ENCODE assay signal across 16 cellular contexts in genomic region chr1:94670273-94670672, GRCh38.
DNase-seq lines count a peak whose midpoint lies in the region; ATAC-seq and TF ChIP-seq lines count a peak whose summit lies in the region.
"Had no signal": no experiment of that assay in that cellular context is flagged by ENCODE, and none has a peak within 500 bp of the region (broad histone marks: within the 10 kb centered on the region; RNA-seq: fewer than 3 reads in every experiment).

No MANE protein-coding gene starts in this region.

- H3K4me2 ChIP-seq in GM23248 (ENCODE audit: unreplicated experiment) (no peak overlapping the region), H9 (ENCODE audit: insufficient read depth, insufficient read length, low read length) (no peak overlapping the region)

- H2BK5ac ChIP-seq in H9 (ENCODE audit: insufficient read length, low read length) = no peak overlapping the region

- H3K4me1 Mint-ChIP-seq in H9 = peaks cover 41 to 50% of the 10 kb centered on the region in 2 experiments
- H3K4me1 Mint-ChIP-seq: CD4-positive, alpha-beta memory T cell had no signal

- peaks cover under 1 to 3% of the 10 kb centered on the region in 2 experiments; a peak in 4 of 5 replicates for H3K9me3 Mint-ChIP-seq in H9
- H3K9me3 Mint-ChIP-seq: CD4-positive, alpha-beta memory T cell had no signal

- no peaks in the 10 kb centered on the region for H3K27me3 ChIP-seq in GM23248 (replicated peaks; ENCODE audit: insufficient read depth)
- H3K27me3 ChIP-seq in adipocyte (replicated peaks; ENCODE audit: control insufficient read depth, insufficient read depth, low read length) = no peaks in the 10 kb centered on the region
- H3K27me3 ChIP-seq in left lung = no peaks in the 10 kb centered on the region
- H3K27me3 ChIP-seq in thyroid gland = no peaks in the 10 kb centered on the region
- H3K27me3 ChIP-seq in H9 (ENCODE audit: insufficient read depth, low read length) = no peaks in the 10 kb centered on the region
- H3K27me3 ChIP-seq: BE2C had no signal

- no peak overlapping the region for H3K18ac ChIP-seq in H9 (ENCODE audit: insufficient read length, low read depth, low read length)

- no peaks in the 10 kb centered on the region for H3K79me2 ChIP-seq in GM23248 (ENCODE audit: insufficient read depth)
- no peaks in the 10 kb centered on the region for H3K79me2 ChIP-seq in H9 (ENCODE audit: insufficient read depth, low read length)

- H3K23me2 ChIP-seq in H9 (ENCODE audit: insufficient read length, low read depth, low read length, poor library complexity, severe bottlenecking) = no peaks in the 10 kb centered on the region

- no peak overlapping the region for H3K23ac ChIP-seq in H9 (ENCODE audit: insufficient read length, low read depth, low read length)

- no peak overlapping the region for H2BK20ac ChIP-seq in H9 (ENCODE audit: low read depth, low read length, poor library complexity, severe bottlenecking)

- intact Hi-C loops in left lung (cut with DNase I) = no loop called here
- intact Hi-C loops in thyroid gland (cut with DNase I) = no loop called here

- H3K27ac Mint-ChIP-seq in H9 = no peak overlapping the region

- H3F3A ChIP-seq in GM23248 (ENCODE audit: insufficient read depth) = no peaks in the 10 kb centered on the region

- 36 to 38% methylated on average over 2 of the region's 2 CpGs for WGBS in GM23248 (ENCODE audit: low coverage in 1 of 2, low lambda C conversion rate in 2 of 2, missing lambda C conversion rate in 2 of 2), 2 experiments
- WGBS in thyroid gland, 2 donors = 16 to 34% methylated on average over 2 of the region's 2 CpGs
- no CpG with 5 or more reads among the region's 2 CpGs for WGBS in H9 (ENCODE audit: extremely low coverage, insufficient read length, low lambda C conversion rate)

- no peak for TF ChIP-seq CTCF in left lung (IDR thresholded peaks at IDR 0.05)
- TF ChIP-seq CTCF in thyroid gland (IDR thresholded peaks at IDR 0.05) = no peak
- TF ChIP-seq CTCF in H9 (conservative IDR thresholded peaks at IDR 0.05) = no peak

- H3K4me3 ChIP-seq in GM23248 (no peak overlapping the region), adipocyte (ENCODE audit: low read length) (no peak overlapping the region), left lung (no peak overlapping the region), thyroid gland (replicated peaks in 1 of 3) (no peak overlapping the region)
- H3K4me3 ChIP-seq: GM12878, HAP-1 had no signal

- in situ Hi-C loops in GM23248 (cut with MboI) = no loop called here

- H4K91ac ChIP-seq in H9 (ENCODE audit: insufficient read length, low read depth, low read length) = no peak overlapping the region

- H3K27ac ChIP-seq in GM23248 (no peak overlapping the region), left lung (no peak overlapping the region), thyroid gland (peak overlapping the region; percentile 22 to 55 (median 30)), H9 (ENCODE audit: insufficient read length, low read depth, low read length) (no peak overlapping the region)
- H3K27ac ChIP-seq: C4-2B, HL-60 had no signal

- H3T11ph ChIP-seq in H9 (ENCODE audit: low read length) = no peak overlapping the region

- H2BK15ac ChIP-seq in H9 (ENCODE audit: low read depth, low read length) = no peak overlapping the region

- H3K9me3 ChIP-seq in GM23248 (ENCODE audit: low read depth) (no peaks in the 10 kb centered on the region), adipocyte (ENCODE audit: control insufficient read depth, low read length) (no peaks in the 10 kb centered on the region), left lung (no peaks in the 10 kb centered on the region), thyroid gland (no peaks in the 10 kb centered on the region), H9 (ENCODE audit: control insufficient read depth, low read depth, low read length) (no peaks in the 10 kb centered on the region)
- H3K9me3 ChIP-seq: BE2C had no signal

- no peak overlapping the region for H4K8ac ChIP-seq in H9 (replicated peaks; ENCODE audit: insufficient read length, low read depth, low read length)

- no peak overlapping the region for H3K14ac ChIP-seq in H9 (ENCODE audit: insufficient read depth, low read length)

- H4K20me1 ChIP-seq in GM23248 (ENCODE audit: insufficient read depth) = no peaks in the 10 kb centered on the region
- H4K20me1 ChIP-seq in H9 (ENCODE audit: control insufficient read depth, insufficient read depth, insufficient read length) = no peaks in the 10 kb centered on the region

- H3K36me3 Mint-ChIP-seq in H9 (ENCODE audit: insufficient read depth in 1 of 3, low read depth in 3 of 3) = peaks cover under 1 to 4% (median 3%) of the 10 kb centered on the region in 3 experiments; a peak in 5 of 7 replicates
- H3K36me3 Mint-ChIP-seq: CD4-positive, alpha-beta memory T cell had no signal

- H3K4me3 Mint-ChIP-seq in H9 = no peak overlapping the region
- H3K4me3 Mint-ChIP-seq: CD4-positive, alpha-beta memory T cell had no signal

- H3K56ac ChIP-seq in H9 (ENCODE audit: insufficient read length, low read depth, low read length) = no peak overlapping the region

- H3K4ac ChIP-seq in H9 (ENCODE audit: low read depth, low read length) = no peak overlapping the region

- H2AFZ ChIP-seq in GM23248 = 0 out of 2 replicates have a peak overlapping the region, but pooled peaks have one; percentile 4
- H2AFZ ChIP-seq in H9 (ENCODE audit: low read length) = no peak overlapping the region

- H3K36me3 ChIP-seq in GM23248 (ENCODE audit: low read depth) (no peaks in the 10 kb centered on the region), adipocyte (ENCODE audit: control insufficient read depth, insufficient read depth, low read length, severe bottlenecking) (no peaks in the 10 kb centered on the region), left lung (no peaks in the 10 kb centered on the region), thyroid gland (no peaks in the 10 kb centered on the region)
- H3K36me3 ChIP-seq: BE2C, HAP-1 had no signal

- H3K27me3 Mint-ChIP-seq in H9 (ENCODE audit: low read depth) = no peaks in the 10 kb centered on the region

- H3K4me1 ChIP-seq in GM23248 (ENCODE audit: insufficient read depth) (no peaks in the 10 kb centered on the region), adipocyte (ENCODE audit: control insufficient read depth, insufficient read depth, low read length) (peaks cover 6% of the 10 kb centered on the region), left lung (no peaks in the 10 kb centered on the region), thyroid gland (peaks cover 0 to 21% of the 10 kb centered on the region in 2 donors), H9 (ENCODE audit: insufficient read depth, low read length) (peaks cover 11% of the 10 kb centered on the region; the same call in 1 of the 2 replicates)
- H3K4me1 ChIP-seq: BE2C had no signal

- H4K5ac ChIP-seq in H9 (ENCODE audit: insufficient read length, low read depth, low read length) = no peak overlapping the region

- H3K79me1 ChIP-seq in H9 (ENCODE audit: insufficient read depth, low read depth, low read length, poor library complexity, severe bottlenecking) = no peaks in the 10 kb centered on the region

- H3K9ac ChIP-seq in GM23248 (no peak overlapping the region), adipocyte (ENCODE audit: low read length) (no peak overlapping the region), H9 (ENCODE audit: extremely low read depth, insufficient read length, low read length) (no peak overlapping the region)

- H2BK12ac ChIP-seq in H9 (ENCODE audit: insufficient read length, low read depth, low read length) = no peak overlapping the region

- DNase-seq in GM23248 = peak; percentile 24
- peak; percentile 5 for DNase-seq in adipocyte (ENCODE audit: low read depth)
- DNase-seq in left lung = no peak
- DNase-seq in thyroid gland = peak in 1 of 2 donors; percentile 9
- DNase-seq in GM03348 (ENCODE audit: low spot score) = no peak
- DNase-seq in stimulated activated CD4-positive, alpha-beta T cell treated with anti-CD3 and anti-CD28 coated beads, Interleukin-15, amount 100 ng/mL, for 24 hours = no peak
- DNase-seq in H9 = no peak
- DNase-seq: BE2C; CD4-positive, alpha-beta memory T cell; DND-41; GF-D8; GOT3 had no signal

- ATAC-seq in left lung = peak; percentile 63
- ATAC-seq: GM12878 had no signal

- H3K9me2 ChIP-seq in GM23248 (ENCODE audit: insufficient read depth) = no peaks in the 10 kb centered on the region

- no peak overlapping the region for H2BK120ac ChIP-seq in H9 (ENCODE audit: low read depth, low read length, poor library complexity, severe bottlenecking)

- H2AK5ac ChIP-seq in H9 (ENCODE audit: insufficient read length, low read length) = no peak overlapping the region

- no peak for TF ChIP-seq POLR2A in thyroid gland (IDR thresholded peaks at IDR 0.05)

Comparison
In these comparisons a context has a peak if more than half of its experiments do, and no peak if none do; other contexts are left out.
1. DNase-seq: peak in GM23248 (single experiment) and adipocyte (single experiment); none in left lung (0 of 2), GM03348 (single experiment), stimulated activated CD4-positive, alpha-beta T cell treated with anti-CD3 and anti-CD28 coated beads, Interleukin-15, amount 100 ng/mL, for 24 hours (single experiment) and H9 (single experiment).
2. H3K27ac ChIP-seq: peak in thyroid gland (3 of 3); none in GM23248 (single experiment), left lung (0 of 2) and H9 (single experiment).